Comparison of ENCODE assay signal across 8 cellular contexts in the genomic region with DNA sequence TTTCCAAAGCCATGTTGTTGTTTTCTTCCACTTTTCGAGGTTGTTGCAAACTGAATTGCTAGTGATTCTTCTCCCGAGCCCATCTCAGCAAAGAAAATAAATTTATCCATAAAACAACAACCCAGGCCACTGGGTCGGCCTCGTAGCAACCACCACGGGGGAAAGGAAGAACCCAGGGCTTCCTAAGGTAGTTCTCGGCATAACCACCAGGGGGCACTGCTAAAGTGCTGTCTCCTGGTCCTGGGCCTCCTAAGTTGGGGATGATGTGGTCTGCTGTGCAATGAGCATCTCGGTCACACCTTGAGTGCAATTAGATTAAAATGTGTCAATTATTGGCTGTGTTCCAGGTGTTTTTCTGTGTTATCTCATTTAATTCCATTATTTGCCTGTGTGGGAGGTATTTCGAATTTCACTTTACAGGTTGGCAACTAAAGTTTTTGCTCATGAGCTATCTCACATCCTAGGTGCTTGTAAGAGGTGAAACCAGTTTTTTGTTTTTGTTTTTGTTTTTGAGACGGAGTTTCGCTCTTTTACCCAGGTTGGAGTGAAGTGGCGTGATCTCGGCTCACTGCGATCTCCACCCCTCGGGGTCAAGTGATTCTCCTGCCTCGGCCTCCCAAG.
A peak's percentile ranks its signal among the peaks of the same experiment; 100 is the strongest.
DNase-seq lines count a peak whose midpoint lies in the region; ATAC-seq and TF ChIP-seq lines count a peak whose summit lies in the region.

No MANE protein-coding gene starts in this region.

- H3K27ac Mint-ChIP-seq in CD4-positive, CD25-positive, alpha-beta regulatory T cell: no peak overlapping the region

- H3F3A ChIP-seq in OCI-LY1 (ENCODE audit: insufficient read depth, low read length): no peaks in the 10 kb centered on the region

- no peak overlapping the region for H2AK5ac ChIP-seq in trophoblast cell (ENCODE audit: low read length)

- H4K12ac ChIP-seq in trophoblast cell (ENCODE audit: low read depth, low read length): no peak overlapping the region

- peak in 1 of 2 donors; percentile 53 for ATAC-seq in CD4-positive, CD25-positive, alpha-beta regulatory T cell (ENCODE audit: low read depth in 2 of 2)
- ATAC-seq in GM19035 (IDR thresholded peaks at IDR 0.05; ENCODE audit: unreplicated experiment) (peak; percentile 97), HG03103 (IDR thresholded peaks at IDR 0.05; ENCODE audit: low read depth, unreplicated experiment) (peak; percentile 92)

- H4K91ac ChIP-seq in trophoblast cell (ENCODE audit: low read depth, low read length): no peak overlapping the region

- H4K20me1 ChIP-seq in OCI-LY1 (ENCODE audit: insufficient read depth, low read length): no peaks in the 10 kb centered on the region

- H2AFZ ChIP-seq in OCI-LY1 (ENCODE audit: low read length) (no peak overlapping the region), trophoblast cell (ENCODE audit: insufficient read depth, low read length, poor library complexity) (no peak overlapping the region)

- no peak overlapping the region for H3K27ac ChIP-seq in CD4-positive, CD25-positive, alpha-beta regulatory T cell (ENCODE audit: insufficient read depth, low read length, poor library complexity, severe bottlenecking)
- H3K27ac ChIP-seq in OCI-LY1 (ENCODE audit: low read depth, low read length, poor library complexity, severe bottlenecking) (no peak overlapping the region), trophoblast cell (ENCODE audit: low read depth, low read length) (no peak overlapping the region)

- peak; percentile 10 to 58 (median 39) for DNase-seq in CD4-positive, CD25-positive, alpha-beta regulatory T cell
- DNase-seq in activated T-cell treated with anti-CD3 and anti-CD28 coated beads, Interleukin-2, amount 50 U/mL, for 1 hour: peak; percentile 40
- DNase-seq in fibroblast of the aortic adventitia (ENCODE audit: low read depth) (peak; percentile 36), trophoblast cell (peak; percentile 65 to 88), amniotic stem cell (lab: John Stamatoyannopoulos, UW) (no peak)

- no peaks in the 10 kb centered on the region for H3K9me3 ChIP-seq in CD4-positive, CD25-positive, alpha-beta regulatory T cell (ENCODE audit: control insufficient read depth in 2 of 2, low read length in 2 of 2)
- H3K9me3 ChIP-seq in OCI-LY1 (ENCODE audit: low read length) (no peaks in the 10 kb centered on the region), trophoblast cell (ENCODE audit: insufficient read depth, low read depth, low read length) (no peaks in the 10 kb centered on the region)

- no peaks in the 10 kb centered on the region for H3K36me3 ChIP-seq in CD4-positive, CD25-positive, alpha-beta regulatory T cell (ENCODE audit: control insufficient read depth, insufficient read depth, low read length)
- H3K36me3 ChIP-seq in OCI-LY1 (ENCODE audit: insufficient read depth, low read length) (no peaks in the 10 kb centered on the region), trophoblast cell (ENCODE audit: control insufficient read depth in 1 of 2, insufficient read depth in 2 of 2, low read length in 2 of 2) (no peaks in the 10 kb centered on the region)

- H2BK12ac ChIP-seq in trophoblast cell (ENCODE audit: low read length): no peak overlapping the region

- H3K23ac ChIP-seq in trophoblast cell (ENCODE audit: low read length): no peak overlapping the region

- H3K4me1 ChIP-seq in CD4-positive, CD25-positive, alpha-beta regulatory T cell (ENCODE audit: control insufficient read depth, insufficient read depth, low read length, poor library complexity, severe bottlenecking): no peaks in the 10 kb centered on the region
- H3K4me1 ChIP-seq in OCI-LY1 (ENCODE audit: insufficient read depth, low read length, severe bottlenecking): no peaks in the 10 kb centered on the region
- peaks cover 0 to 4% of the 10 kb centered on the region in 2 experiments for H3K4me1 ChIP-seq in trophoblast cell (ENCODE audit: control insufficient read depth in 1 of 2, insufficient read depth in 2 of 2, low read length in 2 of 2)

- no peak overlapping the region for H3K4me3 ChIP-seq in CD4-positive, CD25-positive, alpha-beta regulatory T cell (ENCODE audit: low read depth, low read length)
- no peak overlapping the region for H3K4me3 ChIP-seq in OCI-LY1 (ENCODE audit: low read depth, low read length, poor library complexity, severe bottlenecking)
- H3K4me3 ChIP-seq in fibroblast of the aortic adventitia (ENCODE audit: low read depth, low read length): no peak overlapping the region
- H3K4me3 ChIP-seq in trophoblast cell (ENCODE audit: low read depth, low read length): no peak overlapping the region

- WGBS in trophoblast cell (ENCODE audit: extremely low coverage, insufficient coverage, insufficient read length): no CpG with 5 or more reads among the region's 15 CpGs

- H3K14ac ChIP-seq in trophoblast cell (ENCODE audit: low read length): no peak overlapping the region

- H3K9me2 ChIP-seq in OCI-LY1 (ENCODE audit: low read depth, low read length): no peaks in the 10 kb centered on the region

- H3K36me3 Mint-ChIP-seq in CD4-positive, CD25-positive, alpha-beta regulatory T cell: no peaks in the 10 kb centered on the region

- H3K4me1 Mint-ChIP-seq in CD4-positive, CD25-positive, alpha-beta regulatory T cell: no peaks in the 10 kb centered on the region

- no peaks in the 10 kb centered on the region for H3K79me1 ChIP-seq in trophoblast cell (ENCODE audit: low read length)

- no peak overlapping the region for H2BK120ac ChIP-seq in trophoblast cell (ENCODE audit: insufficient read depth, low read length, poor library complexity)

- peak; percentile 92 for TF ChIP-seq CTCF in OCI-LY1 (IDR thresholded peaks at IDR 0.05; ENCODE audit: low read length)
- peak; percentile 80 for TF ChIP-seq CTCF in fibroblast of the aortic adventitia (IDR thresholded peaks at IDR 0.05; ENCODE audit: insufficient read depth, low read length)

- H2BK5ac ChIP-seq in trophoblast cell (ENCODE audit: low read depth, low read length, poor library complexity): no peak overlapping the region

- no peaks in the 10 kb centered on the region for H3K27me3 ChIP-seq in CD4-positive, CD25-positive, alpha-beta regulatory T cell (ENCODE audit: control insufficient read depth, insufficient read depth, low read length)
- H3K27me3 ChIP-seq in OCI-LY1 (ENCODE audit: insufficient read depth, low read length) (0 out of 2 replicates have a peak, but pooled peaks cover 2% of the 10 kb centered on the region), trophoblast cell (ENCODE audit: insufficient read depth, low read length) (no peaks in the 10 kb centered on the region)

- H3K9ac ChIP-seq in OCI-LY1 (ENCODE audit: low read length) (no peak overlapping the region), trophoblast cell (ENCODE audit: low read length) (no peak overlapping the region)

- H3K18ac ChIP-seq in trophoblast cell (ENCODE audit: low read length): no peak overlapping the region

- H4K8ac ChIP-seq in trophoblast cell (ENCODE audit: low read depth, low read length): no peak overlapping the region

- peaks cover 0 to 1% (median 0%) of the 10 kb centered on the region in 7 donors for H3K9me3 Mint-ChIP-seq in CD4-positive, CD25-positive, alpha-beta regulatory T cell

- H3K4ac ChIP-seq in trophoblast cell (ENCODE audit: low read depth, low read length): no peak overlapping the region

- H3K27me3 Mint-ChIP-seq in CD4-positive, CD25-positive, alpha-beta regulatory T cell: peaks cover 10% of the 10 kb centered on the region

- no peak overlapping the region for H3K4me3 Mint-ChIP-seq in CD4-positive, CD25-positive, alpha-beta regulatory T cell

- H3K79me2 ChIP-seq in OCI-LY1 (ENCODE audit: insufficient read depth, low read length) (no peaks in the 10 kb centered on the region), trophoblast cell (ENCODE audit: control insufficient read depth, insufficient read depth, low read length, poor library complexity) (no peaks in the 10 kb centered on the region)

- H3K4me2 ChIP-seq in OCI-LY1 (ENCODE audit: low read length) (no peak overlapping the region), trophoblast cell (ENCODE audit: low read length) (no peak overlapping the region)
